ENCODE assay signal across 15 cellular contexts in the genomic region with DNA sequence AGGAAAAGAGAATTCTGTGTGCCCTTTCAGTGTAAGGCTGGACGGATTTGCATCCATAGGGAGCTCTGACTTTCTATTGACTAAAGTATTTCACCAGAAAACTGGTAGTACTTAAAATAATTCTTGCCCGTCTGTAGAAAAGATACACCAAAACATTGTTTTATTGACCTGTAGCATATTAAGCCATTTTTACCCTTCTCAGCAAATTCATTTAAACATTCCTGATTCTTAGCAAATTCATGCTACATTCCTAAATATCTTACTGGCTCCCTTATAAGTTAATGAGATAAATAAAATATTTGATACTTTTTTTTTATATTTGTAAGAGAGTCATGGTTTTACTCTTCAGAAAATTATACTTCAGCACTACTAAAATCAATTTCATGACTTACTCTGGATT. TPM values are rescaled to one million over a fixed set of nuclear protein-coding genes. Genes with fewer than 3 reads are reported as not detected.
DNase-seq lines count a peak whose midpoint lies in the region; ATAC-seq lines count a peak whose summit lies in the region.
"Had no signal": no experiment of that assay in that cellular context is flagged by ENCODE, and none has a peak within 500 bp of the region (broad histone marks: within the 10 kb centered on the region; RNA-seq: fewer than 3 reads in every experiment).

No MANE protein-coding gene starts in this region.

- intact Hi-C loops in naive thymus-derived CD4-positive, alpha-beta T cell (cut with micrococcal nuclease), result loop anchor here in 1 of 2 donors (5.0 kb wide), 3 partner anchors 50 to 260 kb away; a partner anchor contains a TSS

- H3K4me1 ChIP-seq in naive thymus-derived CD4-positive, alpha-beta T cell (ENCODE audit: control insufficient read depth in 2 of 2, insufficient read depth in 2 of 2, low read length in 2 of 2), result peaks cover 0 to 12% of the 10 kb centered on the region in 2 donors

- DNase-seq in stimulated activated naive CD8-positive, alpha-beta T cell treated with anti-CD3 and anti-CD28 coated beads, Interleukin-15, amount 100 ng/mL, for 72 hours, result no peak
- no peak for DNase-seq in naive thymus-derived CD4-positive, alpha-beta T cell
- DNase-seq: body of pancreas; DMS79; endodermal cell; islet precursor cell; Right ventricle myocardium superior; stimulated activated CD4-positive, alpha-beta T cell treated with anti-CD3 and anti-CD28 coated beads, Interleukin-15, amount 100 ng/mL, for 24 hours; tibial artery had no signal

- no peaks in the 10 kb centered on the region for H3K9me3 ChIP-seq in naive thymus-derived CD4-positive, alpha-beta T cell (ENCODE audit: control insufficient read depth in 2 of 3, low read length in 3 of 3)
- H3K9me3 ChIP-seq: body of pancreas, tibial artery had no signal

- CTCF ChIA-PET in naive thymus-derived CD4-positive, alpha-beta T cell (lab: Charles Lee), result no interaction called here

- H3K4me3 ChIP-seq in naive thymus-derived CD4-positive, alpha-beta T cell (ENCODE audit: low read length), result no peak overlapping the region
- H3K4me3 ChIP-seq: body of pancreas, tibial artery had no signal

- H3K27ac Mint-ChIP-seq in stimulated activated naive CD8-positive, alpha-beta T cell treated with anti-CD3 and anti-CD28 coated beads, Interleukin-15, Interleukin-2, amounts not matched to agents 100 ng/mL and 50 ng/mL, for 24 hours, result peak overlapping the region; percentile 79
- H3K27ac Mint-ChIP-seq in stimulated activated naive CD8-positive, alpha-beta T cell treated with anti-CD3 and anti-CD28 coated beads, Interleukin-15, amount 100 ng/mL, for 72 hours, result peak overlapping the region in 1 of 2 donors; percentile 58
- peak overlapping the region; percentile 70 for H3K27ac Mint-ChIP-seq in activated naive CD8-positive, alpha-beta T cell
- H3K27ac Mint-ChIP-seq in naive thymus-derived CD4-positive, alpha-beta T cell, result peak overlapping the region in 7 of 9 donors; percentile 44 to 99 (median 81)
- H3K27ac Mint-ChIP-seq: endodermal cell had no signal

- H3K27me3 Mint-ChIP-seq in stimulated activated naive CD8-positive, alpha-beta T cell treated with anti-CD3 and anti-CD28 coated beads, Interleukin-15, Interleukin-2, amounts not matched to agents 100 ng/mL and 50 ng/mL, for 24 hours, result no peaks in the 10 kb centered on the region
- no peaks in the 10 kb centered on the region for H3K27me3 Mint-ChIP-seq in stimulated activated naive CD8-positive, alpha-beta T cell treated with anti-CD3 and anti-CD28 coated beads, Interleukin-15, amount 100 ng/mL, for 72 hours
- H3K27me3 Mint-ChIP-seq in activated naive CD8-positive, alpha-beta T cell, result no peaks in the 10 kb centered on the region
- peaks cover 0 to 3% (median 0%) of the 10 kb centered on the region in 5 donors for H3K27me3 Mint-ChIP-seq in naive thymus-derived CD4-positive, alpha-beta T cell

- no peaks in the 10 kb centered on the region for H3K27me3 ChIP-seq in naive thymus-derived CD4-positive, alpha-beta T cell (ENCODE audit: control insufficient read depth in 2 of 2, insufficient read depth in 2 of 2, low read length in 2 of 2)
- H3K27me3 ChIP-seq: body of pancreas, tibial artery had no signal

- H3K4me1 Mint-ChIP-seq in stimulated activated naive CD8-positive, alpha-beta T cell treated with anti-CD3 and anti-CD28 coated beads, Interleukin-15, Interleukin-2, amounts not matched to agents 100 ng/mL and 50 ng/mL, for 24 hours (ENCODE audit: low read depth), result peaks cover 31% of the 10 kb centered on the region
- H3K4me1 Mint-ChIP-seq in stimulated activated naive CD8-positive, alpha-beta T cell treated with anti-CD3 and anti-CD28 coated beads, Interleukin-15, amount 100 ng/mL, for 72 hours, result peaks cover 17% of the 10 kb centered on the region
- peaks cover 23% of the 10 kb centered on the region for H3K4me1 Mint-ChIP-seq in activated naive CD8-positive, alpha-beta T cell (ENCODE audit: low read depth)
- H3K4me1 Mint-ChIP-seq in naive thymus-derived CD4-positive, alpha-beta T cell, result peaks cover 4 to 40% (median 24%) of the 10 kb centered on the region in 7 donors

- peak overlapping the region; percentile 97 for H3K27ac ChIP-seq in naive thymus-derived CD4-positive, alpha-beta T cell (ENCODE audit: low read depth, low read length)

- no peaks in the 10 kb centered on the region for H3K36me3 ChIP-seq in naive thymus-derived CD4-positive, alpha-beta T cell (ENCODE audit: control insufficient read depth in 2 of 3, insufficient read depth in 3 of 3, low read length in 3 of 3)
- H3K36me3 ChIP-seq: tibial artery had no signal

- no peak for ATAC-seq in stimulated activated naive CD8-positive, alpha-beta T cell treated with anti-CD3 and anti-CD28 coated beads, Interleukin-15, amount 100 ng/mL, for 72 hours
- no peak for ATAC-seq in naive thymus-derived CD4-positive, alpha-beta T cell
- ATAC-seq in GM21529 (IDR thresholded peaks at IDR 0.05; ENCODE audit: unreplicated experiment) (no peak), GM21723 (IDR thresholded peaks at IDR 0.05; ENCODE audit: unreplicated experiment) (no peak), GM19463 (IDR thresholded peaks at IDR 0.05; ENCODE audit: unreplicated experiment) (no peak), HG02610 (IDR thresholded peaks at IDR 0.05; ENCODE audit: unreplicated experiment) (no peak)
- ATAC-seq: body of pancreas had no signal

- no peaks in the 10 kb centered on the region for H3K9me3 Mint-ChIP-seq in stimulated activated naive CD8-positive, alpha-beta T cell treated with anti-CD3 and anti-CD28 coated beads, Interleukin-15, Interleukin-2, amounts not matched to agents 100 ng/mL and 50 ng/mL, for 24 hours
- peaks cover 13 to 19% of the 10 kb centered on the region in 2 donors for H3K9me3 Mint-ChIP-seq in stimulated activated naive CD8-positive, alpha-beta T cell treated with anti-CD3 and anti-CD28 coated beads, Interleukin-15, amount 100 ng/mL, for 72 hours
- no peaks in the 10 kb centered on the region for H3K9me3 Mint-ChIP-seq in activated naive CD8-positive, alpha-beta T cell (ENCODE audit: low read depth)
- peaks cover 0 to 14% (median 0%) of the 10 kb centered on the region in 11 donors for H3K9me3 Mint-ChIP-seq in naive thymus-derived CD4-positive, alpha-beta T cell

- POLR2A ChIA-PET in naive thymus-derived CD4-positive, alpha-beta T cell (lab: Charles Lee), result interaction anchor here (1.5 kb wide), 1 partner anchor 66 kb away, joined by 4 read pairs; a partner anchor contains a TSS

- peak overlapping the region; percentile 54 for H3K4me3 Mint-ChIP-seq in stimulated activated naive CD8-positive, alpha-beta T cell treated with anti-CD3 and anti-CD28 coated beads, Interleukin-15, Interleukin-2, amounts not matched to agents 100 ng/mL and 50 ng/mL, for 24 hours
- peak overlapping the region in 1 of 2 donors; percentile 93 for H3K4me3 Mint-ChIP-seq in stimulated activated naive CD8-positive, alpha-beta T cell treated with anti-CD3 and anti-CD28 coated beads, Interleukin-15, amount 100 ng/mL, for 72 hours
- H3K4me3 Mint-ChIP-seq in activated naive CD8-positive, alpha-beta T cell, result peak overlapping the region; percentile 60
- peak overlapping the region; percentile 21 to 97 (median 70) for H3K4me3 Mint-ChIP-seq in naive thymus-derived CD4-positive, alpha-beta T cell
- H3K4me3 Mint-ChIP-seq: endodermal cell had no signal

- H3K36me3 Mint-ChIP-seq in stimulated activated naive CD8-positive, alpha-beta T cell treated with anti-CD3 and anti-CD28 coated beads, Interleukin-15, Interleukin-2, amounts not matched to agents 100 ng/mL and 50 ng/mL, for 24 hours (ENCODE audit: low read depth), result no peaks in the 10 kb centered on the region
- no peaks in the 10 kb centered on the region for H3K36me3 Mint-ChIP-seq in activated naive CD8-positive, alpha-beta T cell
- H3K36me3 Mint-ChIP-seq in naive thymus-derived CD4-positive, alpha-beta T cell, result peaks cover 0 to 8% (median 0%) of the 10 kb centered on the region in 5 donors

RNA-seq across cellular contexts. Expression of a gene that starts 1.6 kb away (rescaled TPM):
- total RNA-seq in naive thymus-derived CD4-positive, alpha-beta T cell, result 10 to 100 TPM in 3 of 5 experiments, 1 to 10 TPM in 2; 9.1 to 19.8 (median 12.5) TPM
- polyA plus RNA-seq in naive thymus-derived CD4-positive, alpha-beta T cell, result 10 to 100 TPM; 11.8 to 14.5 TPM

RNA-seq across cellular contexts. Expression of a gene that starts 51.4 kb away (rescaled TPM):
- total RNA-seq in naive thymus-derived CD4-positive, alpha-beta T cell, result 10 to 100 TPM in 2 of 5 experiments, 1 to 10 TPM in 3; 4.9 to 22.7 (median 7.1) TPM
- polyA plus RNA-seq in naive thymus-derived CD4-positive, alpha-beta T cell, result 1 to 10 TPM; 1.1 to 2.3 TPM
